ENCODE assay signal across 2 cellular contexts in genomic region chr11:104872393-104872792, GRCh38.
A peak's percentile ranks its signal among the peaks of the same experiment; 100 is the strongest.
TF ChIP-seq lines count a peak whose summit lies in the region.

No MANE protein-coding gene starts in this region.

TF ChIP-seq in A549, 52 proteins besides CTCF, POLR2A, EP300 and RAD21 (continued from another document):
- TF ChIP-seq, protein P1, sequence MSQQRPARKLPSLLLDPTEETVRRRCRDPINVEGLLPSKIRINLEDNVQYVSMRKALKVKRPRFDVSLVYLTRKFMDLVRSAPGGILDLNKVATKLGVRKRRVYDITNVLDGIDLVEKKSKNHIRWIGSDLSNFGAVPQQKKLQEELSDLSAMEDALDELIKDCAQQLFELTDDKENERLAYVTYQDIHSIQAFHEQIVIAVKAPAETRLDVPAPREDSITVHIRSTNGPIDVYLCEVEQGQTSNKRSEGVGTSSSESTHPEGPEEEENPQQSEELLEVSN (IDR thresholded peaks at IDR 0.05; ENCODE audit: borderline replicate concordance, low read depth): no peak
- TF ChIP-seq MYC (IDR thresholded peaks at IDR 0.05; ENCODE audit: borderline replicate concordance, low read length) (no peak), ESRRA (IDR thresholded peaks at IDR 0.05; ENCODE audit: borderline replicate concordance, low read length) (no peak), KDM5A (IDR thresholded peaks at IDR 0.05) (no peak), MAFK (IDR thresholded peaks at IDR 0.05; ENCODE audit: partially characterized antibody) (peak; percentile 66)

TF ChIP-seq in IMR-90, 13 proteins besides CTCF, POLR2A, EP300 and RAD21:
- TF ChIP-seq MXI1 (IDR thresholded peaks at IDR 0.05; ENCODE audit: borderline replicate concordance, low read depth, low read length) (no peak), MAFK (IDR thresholded peaks at IDR 0.05; ENCODE audit: low read depth, low read length) (peak; percentile 80), CEBPB (IDR thresholded peaks at IDR 0.05; ENCODE audit: low read depth, low read length) (no peak)
